Comparison of ENCODE assay signal across 1 cellular context in genomic region chr15:92143765-92144164, GRCh38.
TF ChIP-seq lines count a peak whose summit lies in the region.

No MANE protein-coding gene starts in this region.

TF ChIP-seq in WTC11, 78 proteins besides CTCF, POLR2A, EP300 and RAD21 (continued from another document):
- TF ChIP-seq, protein P1, sequence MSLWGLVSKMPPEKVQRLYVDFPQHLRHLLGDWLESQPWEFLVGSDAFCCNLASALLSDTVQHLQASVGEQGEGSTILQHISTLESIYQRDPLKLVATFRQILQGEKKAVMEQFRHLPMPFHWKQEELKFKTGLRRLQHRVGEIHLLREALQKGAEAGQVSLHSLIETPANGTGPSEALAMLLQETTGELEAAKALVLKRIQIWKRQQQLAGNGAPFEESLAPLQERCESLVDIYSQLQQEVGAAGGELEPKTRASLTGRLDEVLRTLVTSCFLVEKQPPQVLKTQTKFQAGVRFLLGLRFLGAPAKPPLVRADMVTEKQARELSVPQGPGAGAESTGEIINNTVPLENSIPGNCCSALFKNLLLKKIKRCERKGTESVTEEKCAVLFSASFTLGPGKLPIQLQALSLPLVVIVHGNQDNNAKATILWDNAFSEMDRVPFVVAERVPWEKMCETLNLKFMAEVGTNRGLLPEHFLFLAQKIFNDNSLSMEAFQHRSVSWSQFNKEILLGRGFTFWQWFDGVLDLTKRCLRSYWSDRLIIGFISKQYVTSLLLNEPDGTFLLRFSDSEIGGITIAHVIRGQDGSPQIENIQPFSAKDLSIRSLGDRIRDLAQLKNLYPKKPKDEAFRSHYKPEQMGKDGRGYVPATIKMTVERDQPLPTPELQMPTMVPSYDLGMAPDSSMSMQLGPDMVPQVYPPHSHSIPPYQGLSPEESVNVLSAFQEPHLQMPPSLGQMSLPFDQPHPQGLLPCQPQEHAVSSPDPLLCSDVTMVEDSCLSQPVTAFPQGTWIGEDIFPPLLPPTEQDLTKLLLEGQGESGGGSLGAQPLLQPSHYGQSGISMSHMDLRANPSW (CRISPR knock-in tag; conservative IDR thresholded peaks at IDR 0.05; ENCODE audit: low read depth) = no peak
- TF ChIP-seq RORB (CRISPR knock-in tag; IDR thresholded peaks at IDR 0.05) = no peak
- TF ChIP-seq ATF2 (CRISPR knock-in tag; IDR thresholded peaks at IDR 0.05; ENCODE audit: borderline replicate concordance, low read depth) = no peak
